Comparison of ENCODE assay signal across 1 cellular context in the genomic region with DNA sequence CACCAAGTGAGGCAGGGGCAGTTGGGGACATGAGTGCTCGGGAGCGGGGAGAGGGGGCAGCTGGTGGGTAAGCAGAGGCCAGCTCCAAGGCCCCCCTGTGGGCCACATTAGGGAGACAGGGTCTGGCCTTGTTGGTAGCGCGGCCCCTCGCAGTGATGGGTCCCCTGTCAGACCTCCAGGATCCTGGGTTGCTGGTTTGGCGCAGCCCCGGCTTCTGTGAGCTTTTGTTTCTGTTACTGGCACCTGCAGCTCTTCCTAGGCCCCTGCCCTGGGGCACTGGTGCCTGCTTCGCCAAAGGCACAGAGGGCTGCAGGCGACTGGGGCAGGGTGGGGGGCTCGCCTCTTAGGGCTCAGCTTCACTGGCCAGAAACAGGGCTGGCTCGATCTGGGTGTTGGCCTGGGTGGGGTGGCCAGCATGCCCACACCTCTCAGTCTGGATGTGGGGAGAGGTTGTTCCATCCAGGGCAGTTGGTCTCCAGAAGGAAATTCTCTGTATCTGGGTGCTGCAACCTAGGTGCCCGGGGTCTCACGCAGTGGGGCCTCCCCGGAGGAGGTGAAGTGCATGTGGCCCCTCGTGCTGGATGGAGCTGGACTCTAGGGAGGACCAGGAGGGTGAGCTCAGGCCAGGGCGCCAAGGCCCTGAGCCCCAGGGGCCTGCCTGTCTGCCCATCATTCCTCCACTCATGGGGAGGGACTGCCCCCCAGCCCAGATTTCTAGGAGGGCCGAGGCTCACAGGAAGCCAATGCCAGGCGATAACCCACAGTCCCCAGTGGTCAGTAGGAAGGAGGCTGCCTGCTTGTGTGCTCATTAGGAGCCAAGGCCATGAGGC.
TF ChIP-seq lines count a peak whose summit lies in the region.

No MANE protein-coding gene starts in this region.

TF ChIP-seq in HepG2, 621 proteins besides CTCF, POLR2A, EP300 and RAD21 (continued from another document):
- TF ChIP-seq, protein P1, sequence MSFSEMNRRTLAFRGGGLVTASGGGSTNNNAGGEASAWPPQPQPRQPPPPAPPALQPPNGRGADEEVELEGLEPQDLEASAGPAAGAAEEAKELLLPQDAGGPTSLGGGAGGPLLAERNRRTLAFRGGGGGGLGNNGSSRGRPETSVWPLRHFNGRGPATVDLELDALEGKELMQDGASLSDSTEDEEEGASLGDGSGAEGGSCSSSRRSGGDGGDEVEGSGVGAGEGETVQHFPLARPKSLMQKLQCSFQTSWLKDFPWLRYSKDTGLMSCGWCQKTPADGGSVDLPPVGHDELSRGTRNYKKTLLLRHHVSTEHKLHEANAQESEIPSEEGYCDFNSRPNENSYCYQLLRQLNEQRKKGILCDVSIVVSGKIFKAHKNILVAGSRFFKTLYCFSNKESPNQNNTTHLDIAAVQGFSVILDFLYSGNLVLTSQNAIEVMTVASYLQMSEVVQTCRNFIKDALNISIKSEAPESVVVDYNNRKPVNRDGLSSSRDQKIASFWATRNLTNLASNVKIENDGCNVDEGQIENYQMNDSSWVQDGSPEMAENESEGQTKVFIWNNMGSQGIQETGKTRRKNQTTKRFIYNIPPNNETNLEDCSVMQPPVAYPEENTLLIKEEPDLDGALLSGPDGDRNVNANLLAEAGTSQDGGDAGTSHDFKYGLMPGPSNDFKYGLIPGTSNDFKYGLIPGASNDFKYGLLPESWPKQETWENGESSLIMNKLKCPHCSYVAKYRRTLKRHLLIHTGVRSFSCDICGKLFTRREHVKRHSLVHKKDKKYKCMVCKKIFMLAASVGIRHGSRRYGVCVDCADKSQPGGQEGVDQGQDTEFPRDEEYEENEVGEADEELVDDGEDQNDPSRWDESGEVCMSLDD (CRISPR knock-in tag; IDR thresholded peaks at IDR 0.05; ENCODE audit: borderline replicate concordance) = no peak
- TF ChIP-seq, protein P2, sequence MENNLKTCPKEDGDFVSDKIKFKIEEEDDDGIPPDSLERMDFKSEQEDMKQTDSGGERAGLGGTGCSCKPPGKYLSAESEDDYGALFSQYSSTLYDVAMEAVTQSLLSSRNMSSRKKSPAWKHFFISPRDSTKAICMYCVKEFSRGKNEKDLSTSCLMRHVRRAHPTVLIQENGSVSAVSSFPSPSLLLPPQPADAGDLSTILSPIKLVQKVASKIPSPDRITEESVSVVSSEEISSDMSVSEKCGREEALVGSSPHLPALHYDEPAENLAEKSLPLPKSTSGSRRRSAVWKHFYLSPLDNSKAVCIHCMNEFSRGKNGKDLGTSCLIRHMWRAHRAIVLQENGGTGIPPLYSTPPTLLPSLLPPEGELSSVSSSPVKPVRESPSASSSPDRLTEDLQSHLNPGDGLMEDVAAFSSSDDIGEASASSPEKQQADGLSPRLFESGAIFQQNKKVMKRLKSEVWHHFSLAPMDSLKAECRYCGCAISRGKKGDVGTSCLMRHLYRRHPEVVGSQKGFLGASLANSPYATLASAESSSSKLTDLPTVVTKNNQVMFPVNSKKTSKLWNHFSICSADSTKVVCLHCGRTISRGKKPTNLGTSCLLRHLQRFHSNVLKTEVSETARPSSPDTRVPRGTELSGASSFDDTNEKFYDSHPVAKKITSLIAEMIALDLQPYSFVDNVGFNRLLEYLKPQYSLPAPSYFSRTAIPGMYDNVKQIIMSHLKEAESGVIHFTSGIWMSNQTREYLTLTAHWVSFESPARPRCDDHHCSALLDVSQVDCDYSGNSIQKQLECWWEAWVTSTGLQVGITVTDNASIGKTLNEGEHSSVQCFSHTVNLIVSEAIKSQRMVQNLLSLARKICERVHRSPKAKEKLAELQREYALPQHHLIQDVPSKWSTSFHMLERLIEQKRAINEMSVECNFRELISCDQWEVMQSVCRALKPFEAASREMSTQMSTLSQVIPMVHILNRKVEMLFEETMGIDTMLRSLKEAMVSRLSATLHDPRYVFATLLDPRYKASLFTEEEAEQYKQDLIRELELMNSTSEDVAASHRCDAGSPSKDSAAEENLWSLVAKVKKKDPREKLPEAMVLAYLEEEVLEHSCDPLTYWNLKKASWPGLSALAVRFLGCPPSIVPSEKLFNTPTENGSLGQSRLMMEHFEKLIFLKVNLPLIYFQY (CRISPR knock-in tag; IDR thresholded peaks at IDR 0.05; ENCODE audit: borderline replicate concordance) = no peak
- no peak for TF ChIP-seq ZNF761 (CRISPR knock-in tag; conservative IDR thresholded peaks at IDR 0.05)
- no peak for TF ChIP-seq MAFK (conservative IDR thresholded peaks at IDR 0.05 in 1 of 2, IDR thresholded peaks at IDR 0.05 in 1 of 2; ENCODE audit: low read length in 2 of 2)
- TF ChIP-seq FLYWCH1 (CRISPR knock-in tag; IDR thresholded peaks at IDR 0.05) = no peak
- no peak for TF ChIP-seq NFKBIZ (CRISPR knock-in tag; IDR thresholded peaks at IDR 0.05)
- TF ChIP-seq, protein P3, sequence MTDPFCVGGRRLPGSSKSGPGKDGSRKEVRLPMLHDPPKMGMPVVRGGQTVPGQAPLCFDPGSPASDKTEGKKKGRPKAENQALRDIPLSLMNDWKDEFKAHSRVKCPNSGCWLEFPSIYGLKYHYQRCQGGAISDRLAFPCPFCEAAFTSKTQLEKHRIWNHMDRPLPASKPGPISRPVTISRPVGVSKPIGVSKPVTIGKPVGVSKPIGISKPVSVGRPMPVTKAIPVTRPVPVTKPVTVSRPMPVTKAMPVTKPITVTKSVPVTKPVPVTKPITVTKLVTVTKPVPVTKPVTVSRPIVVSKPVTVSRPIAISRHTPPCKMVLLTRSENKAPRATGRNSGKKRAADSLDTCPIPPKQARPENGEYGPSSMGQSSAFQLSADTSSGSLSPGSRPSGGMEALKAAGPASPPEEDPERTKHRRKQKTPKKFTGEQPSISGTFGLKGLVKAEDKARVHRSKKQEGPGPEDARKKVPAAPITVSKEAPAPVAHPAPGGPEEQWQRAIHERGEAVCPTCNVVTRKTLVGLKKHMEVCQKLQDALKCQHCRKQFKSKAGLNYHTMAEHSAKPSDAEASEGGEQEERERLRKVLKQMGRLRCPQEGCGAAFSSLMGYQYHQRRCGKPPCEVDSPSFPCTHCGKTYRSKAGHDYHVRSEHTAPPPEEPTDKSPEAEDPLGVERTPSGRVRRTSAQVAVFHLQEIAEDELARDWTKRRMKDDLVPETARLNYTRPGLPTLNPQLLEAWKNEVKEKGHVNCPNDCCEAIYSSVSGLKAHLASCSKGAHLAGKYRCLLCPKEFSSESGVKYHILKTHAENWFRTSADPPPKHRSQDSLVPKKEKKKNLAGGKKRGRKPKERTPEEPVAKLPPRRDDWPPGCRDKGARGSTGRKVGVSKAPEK (CRISPR knock-in tag; IDR thresholded peaks at IDR 0.05; ENCODE audit: borderline replicate concordance) = no peak
- no peak for TF ChIP-seq RXRA (CRISPR knock-in tag; IDR thresholded peaks at IDR 0.05)
- TF ChIP-seq, protein P4, sequence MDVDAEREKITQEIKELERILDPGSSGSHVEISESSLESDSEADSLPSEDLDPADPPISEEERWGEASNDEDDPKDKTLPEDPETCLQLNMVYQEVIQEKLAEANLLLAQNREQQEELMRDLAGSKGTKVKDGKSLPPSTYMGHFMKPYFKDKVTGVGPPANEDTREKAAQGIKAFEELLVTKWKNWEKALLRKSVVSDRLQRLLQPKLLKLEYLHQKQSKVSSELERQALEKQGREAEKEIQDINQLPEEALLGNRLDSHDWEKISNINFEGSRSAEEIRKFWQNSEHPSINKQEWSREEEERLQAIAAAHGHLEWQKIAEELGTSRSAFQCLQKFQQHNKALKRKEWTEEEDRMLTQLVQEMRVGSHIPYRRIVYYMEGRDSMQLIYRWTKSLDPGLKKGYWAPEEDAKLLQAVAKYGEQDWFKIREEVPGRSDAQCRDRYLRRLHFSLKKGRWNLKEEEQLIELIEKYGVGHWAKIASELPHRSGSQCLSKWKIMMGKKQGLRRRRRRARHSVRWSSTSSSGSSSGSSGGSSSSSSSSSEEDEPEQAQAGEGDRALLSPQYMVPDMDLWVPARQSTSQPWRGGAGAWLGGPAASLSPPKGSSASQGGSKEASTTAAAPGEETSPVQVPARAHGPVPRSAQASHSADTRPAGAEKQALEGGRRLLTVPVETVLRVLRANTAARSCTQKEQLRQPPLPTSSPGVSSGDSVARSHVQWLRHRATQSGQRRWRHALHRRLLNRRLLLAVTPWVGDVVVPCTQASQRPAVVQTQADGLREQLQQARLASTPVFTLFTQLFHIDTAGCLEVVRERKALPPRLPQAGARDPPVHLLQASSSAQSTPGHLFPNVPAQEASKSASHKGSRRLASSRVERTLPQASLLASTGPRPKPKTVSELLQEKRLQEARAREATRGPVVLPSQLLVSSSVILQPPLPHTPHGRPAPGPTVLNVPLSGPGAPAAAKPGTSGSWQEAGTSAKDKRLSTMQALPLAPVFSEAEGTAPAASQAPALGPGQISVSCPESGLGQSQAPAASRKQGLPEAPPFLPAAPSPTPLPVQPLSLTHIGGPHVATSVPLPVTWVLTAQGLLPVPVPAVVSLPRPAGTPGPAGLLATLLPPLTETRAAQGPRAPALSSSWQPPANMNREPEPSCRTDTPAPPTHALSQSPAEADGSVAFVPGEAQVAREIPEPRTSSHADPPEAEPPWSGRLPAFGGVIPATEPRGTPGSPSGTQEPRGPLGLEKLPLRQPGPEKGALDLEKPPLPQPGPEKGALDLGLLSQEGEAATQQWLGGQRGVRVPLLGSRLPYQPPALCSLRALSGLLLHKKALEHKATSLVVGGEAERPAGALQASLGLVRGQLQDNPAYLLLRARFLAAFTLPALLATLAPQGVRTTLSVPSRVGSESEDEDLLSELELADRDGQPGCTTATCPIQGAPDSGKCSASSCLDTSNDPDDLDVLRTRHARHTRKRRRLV (CRISPR knock-in tag; IDR thresholded peaks at IDR 0.05) = no peak
- TF ChIP-seq ESRRA (CRISPR knock-in tag; IDR thresholded peaks at IDR 0.05; ENCODE audit: low read depth) = no peak
- TF ChIP-seq, protein P5, sequence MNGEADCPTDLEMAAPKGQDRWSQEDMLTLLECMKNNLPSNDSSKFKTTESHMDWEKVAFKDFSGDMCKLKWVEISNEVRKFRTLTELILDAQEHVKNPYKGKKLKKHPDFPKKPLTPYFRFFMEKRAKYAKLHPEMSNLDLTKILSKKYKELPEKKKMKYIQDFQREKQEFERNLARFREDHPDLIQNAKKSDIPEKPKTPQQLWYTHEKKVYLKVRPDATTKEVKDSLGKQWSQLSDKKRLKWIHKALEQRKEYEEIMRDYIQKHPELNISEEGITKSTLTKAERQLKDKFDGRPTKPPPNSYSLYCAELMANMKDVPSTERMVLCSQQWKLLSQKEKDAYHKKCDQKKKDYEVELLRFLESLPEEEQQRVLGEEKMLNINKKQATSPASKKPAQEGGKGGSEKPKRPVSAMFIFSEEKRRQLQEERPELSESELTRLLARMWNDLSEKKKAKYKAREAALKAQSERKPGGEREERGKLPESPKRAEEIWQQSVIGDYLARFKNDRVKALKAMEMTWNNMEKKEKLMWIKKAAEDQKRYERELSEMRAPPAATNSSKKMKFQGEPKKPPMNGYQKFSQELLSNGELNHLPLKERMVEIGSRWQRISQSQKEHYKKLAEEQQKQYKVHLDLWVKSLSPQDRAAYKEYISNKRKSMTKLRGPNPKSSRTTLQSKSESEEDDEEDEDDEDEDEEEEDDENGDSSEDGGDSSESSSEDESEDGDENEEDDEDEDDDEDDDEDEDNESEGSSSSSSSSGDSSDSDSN (CRISPR knock-in tag; IDR thresholded peaks at IDR 0.05) = no peak
- TF ChIP-seq, protein P6, sequence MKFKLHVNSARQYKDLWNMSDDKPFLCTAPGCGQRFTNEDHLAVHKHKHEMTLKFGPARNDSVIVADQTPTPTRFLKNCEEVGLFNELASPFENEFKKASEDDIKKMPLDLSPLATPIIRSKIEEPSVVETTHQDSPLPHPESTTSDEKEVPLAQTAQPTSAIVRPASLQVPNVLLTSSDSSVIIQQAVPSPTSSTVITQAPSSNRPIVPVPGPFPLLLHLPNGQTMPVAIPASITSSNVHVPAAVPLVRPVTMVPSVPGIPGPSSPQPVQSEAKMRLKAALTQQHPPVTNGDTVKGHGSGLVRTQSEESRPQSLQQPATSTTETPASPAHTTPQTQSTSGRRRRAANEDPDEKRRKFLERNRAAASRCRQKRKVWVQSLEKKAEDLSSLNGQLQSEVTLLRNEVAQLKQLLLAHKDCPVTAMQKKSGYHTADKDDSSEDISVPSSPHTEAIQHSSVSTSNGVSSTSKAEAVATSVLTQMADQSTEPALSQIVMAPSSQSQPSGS (CRISPR knock-in tag; IDR thresholded peaks at IDR 0.05) = no peak
- TF ChIP-seq, protein P7, sequence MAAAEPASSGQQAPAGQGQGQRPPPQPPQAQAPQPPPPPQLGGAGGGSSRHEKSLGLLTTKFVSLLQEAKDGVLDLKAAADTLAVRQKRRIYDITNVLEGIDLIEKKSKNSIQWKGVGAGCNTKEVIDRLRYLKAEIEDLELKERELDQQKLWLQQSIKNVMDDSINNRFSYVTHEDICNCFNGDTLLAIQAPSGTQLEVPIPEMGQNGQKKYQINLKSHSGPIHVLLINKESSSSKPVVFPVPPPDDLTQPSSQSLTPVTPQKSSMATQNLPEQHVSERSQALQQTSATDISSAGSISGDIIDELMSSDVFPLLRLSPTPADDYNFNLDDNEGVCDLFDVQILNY (CRISPR knock-in tag; conservative IDR thresholded peaks at IDR 0.05) = no peak
- TF ChIP-seq, protein P8, sequence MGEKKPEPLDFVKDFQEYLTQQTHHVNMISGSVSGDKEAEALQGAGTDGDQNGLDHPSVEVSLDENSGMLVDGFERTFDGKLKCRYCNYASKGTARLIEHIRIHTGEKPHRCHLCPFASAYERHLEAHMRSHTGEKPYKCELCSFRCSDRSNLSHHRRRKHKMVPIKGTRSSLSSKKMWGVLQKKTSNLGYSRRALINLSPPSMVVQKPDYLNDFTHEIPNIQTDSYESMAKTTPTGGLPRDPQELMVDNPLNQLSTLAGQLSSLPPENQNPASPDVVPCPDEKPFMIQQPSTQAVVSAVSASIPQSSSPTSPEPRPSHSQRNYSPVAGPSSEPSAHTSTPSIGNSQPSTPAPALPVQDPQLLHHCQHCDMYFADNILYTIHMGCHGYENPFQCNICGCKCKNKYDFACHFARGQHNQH (CRISPR knock-in tag; IDR thresholded peaks at IDR 0.05) = no peak
